In the genomic region with DNA sequence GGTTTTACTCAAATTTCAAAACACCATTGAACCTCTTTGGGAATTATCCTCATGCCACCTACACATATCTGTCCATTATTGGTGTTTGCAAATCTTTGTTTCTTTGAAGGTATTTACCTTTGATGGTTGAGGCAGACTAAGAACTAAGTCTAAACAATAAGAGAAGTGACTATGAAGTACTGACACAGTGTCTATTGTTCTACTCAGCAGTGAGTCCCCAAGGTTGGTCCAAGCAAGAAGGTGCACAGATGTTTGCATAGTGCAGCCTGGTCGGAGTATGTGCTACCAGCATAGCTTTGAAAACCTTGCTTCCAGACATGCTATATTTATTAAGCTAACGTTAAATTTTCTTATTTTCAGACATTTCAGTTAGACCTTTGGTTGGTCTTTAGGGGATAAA, we compare ENCODE assay signal across 25 cellular contexts.
"Had no signal": no experiment of that assay in that cellular context is flagged by ENCODE, and none has a peak within 500 bp of the region (broad histone marks: within the 10 kb centered on the region; RNA-seq: fewer than 3 reads in every experiment).

No MANE protein-coding gene starts in this region.

- H3K4me2 ChIP-seq: SK-N-SH had no signal

- H3K4me3 Mint-ChIP-seq: activated CD4-positive, alpha-beta memory T cell treated with anti-CD3 and anti-CD28 coated beads, Interleukin-2, amount 10 ng/mL, durations not matched to agents 7 days and 5 days; activated CD4-positive, alpha-beta T cell treated with anti-CD3 and anti-CD28 coated beads for 36 hours; activated naive CD4-positive, alpha-beta T cell treated with anti-CD3 and anti-CD28 coated beads, Interleukin-2, amount 10 ng/mL, durations not matched to agents 7 days and 5 days; activated naive CD8-positive, alpha-beta T cell treated with anti-CD3 and anti-CD28 coated beads for 36 hours; activated T-cell treated with anti-CD3 and anti-CD28 coated beads, Interleukin-2, amount 50 U/mL, for 72 hours had no signal

- H3K9me3 ChIP-seq: Peyer's patch, SJCRH30, SK-N-SH had no signal

- H3K36me3 Mint-ChIP-seq: activated naive CD4-positive, alpha-beta T cell treated with anti-CD3 and anti-CD28 coated beads, Interleukin-2, amount 10 ng/mL, durations not matched to agents 7 days and 5 days had no signal

- H3K9ac ChIP-seq: SK-N-SH had no signal

- ATAC-seq: activated CD4-positive, alpha-beta T cell treated with anti-CD3 and anti-CD28 coated beads for 36 hours; activated T-cell treated with anti-CD3 and anti-CD28 coated beads, Interleukin-2, amount 50 U/mL, for 72 hours had no signal

- H3K9me3 Mint-ChIP-seq: activated CD4-positive, alpha-beta memory T cell treated with anti-CD3 and anti-CD28 coated beads, Interleukin-2, amount 10 ng/mL, durations not matched to agents 7 days and 5 days; activated naive CD4-positive, alpha-beta T cell treated with anti-CD3 and anti-CD28 coated beads, Interleukin-2, amount 10 ng/mL, durations not matched to agents 7 days and 5 days; activated naive CD8-positive, alpha-beta T cell treated with anti-CD3 and anti-CD28 coated beads for 36 hours; activated T-cell treated with anti-CD3 and anti-CD28 coated beads, Interleukin-2, amount 50 U/mL, for 72 hours; activated T-helper 2 cell treated with anti-CD3 and anti-CD28 coated beads, Interferon-gamma antibody, Interleukin-2, Interleukin-4, amounts not matched to agents 10 μg/mL and 5 μg/mL and 100 μg/mL, durations not matched to agents 14 hours and 24 hours and 36 hours had no signal

- H3K27me3 Mint-ChIP-seq: activated CD4-positive, alpha-beta memory T cell treated with anti-CD3 and anti-CD28 coated beads, Interleukin-2, amount 10 ng/mL, durations not matched to agents 7 days and 5 days; activated naive CD4-positive, alpha-beta T cell treated with anti-CD3 and anti-CD28 coated beads, Interleukin-2, amount 10 ng/mL, durations not matched to agents 7 days and 5 days; activated naive CD8-positive, alpha-beta T cell treated with anti-CD3 and anti-CD28 coated beads for 36 hours had no signal

- H3K27me3 ChIP-seq: Peyer's patch, SJCRH30 had no signal

- H3K4me1 ChIP-seq: SJCRH30 had no signal

- H3K36me3 ChIP-seq: Peyer's patch, SJCRH30, WERI-Rb-1 had no signal

- H3K27ac Mint-ChIP-seq: activated CD4-positive, alpha-beta memory T cell treated with anti-CD3 and anti-CD28 coated beads, Interleukin-2, amount 10 ng/mL, durations not matched to agents 7 days and 5 days; activated CD4-positive, alpha-beta T cell treated with anti-CD3 and anti-CD28 coated beads for 36 hours; activated naive CD4-positive, alpha-beta T cell treated with anti-CD3 and anti-CD28 coated beads, Interleukin-2, amount 10 ng/mL, durations not matched to agents 7 days and 5 days; activated naive CD8-positive, alpha-beta T cell treated with anti-CD3 and anti-CD28 coated beads for 36 hours; activated T-cell treated with anti-CD3 and anti-CD28 coated beads, Interleukin-2, amount 50 U/mL, for 72 hours; activated T-helper 2 cell treated with anti-CD3 and anti-CD28 coated beads, Interferon-gamma antibody, Interleukin-2, Interleukin-4, amounts not matched to agents 10 μg/mL and 5 μg/mL and 100 μg/mL, durations not matched to agents 14 hours and 24 hours and 36 hours had no signal

- H3K27ac ChIP-seq: RWPE1, SJCRH30, WERI-Rb-1 had no signal

- DNase-seq: activated CD4-positive, alpha-beta memory T cell treated with anti-CD3 and anti-CD28 coated beads, Interleukin-2, amount 10 ng/mL, durations not matched to agents 7 days and 5 days; activated CD4-positive, alpha-beta T cell treated with anti-CD3 and anti-CD28 coated beads for 36 hours; activated CD4-positive, alpha-beta T cell treated with anti-CD3 and anti-CD28 coated beads, Interleukin-2, amount 50 U/mL, for 1 hour; activated CD8-positive, alpha-beta memory T cell treated with anti-CD3 and anti-CD28 coated beads, Interleukin-2, amount 50 U/mL, for 4 hours; activated gamma-delta T cell treated with Interleukin-2 at 50 U/mL for 16 hours; activated naive CD4-positive, alpha-beta T cell treated with anti-CD3 and anti-CD28 coated beads, Interleukin-2, amount 10 ng/mL, durations not matched to agents 7 days and 5 days; activated naive CD8-positive, alpha-beta T cell treated with anti-CD3 and anti-CD28 coated beads for 36 hours; activated T-cell treated with anti-CD3 and anti-CD28 coated beads, Interleukin-2, amount 50 U/mL, for 72 hours; cerebellar nuclear complex; Karpas-422; NCI-H1048; NCI-H146; NCI-H187 treated with DMSO at 0.1 percent for 48 hours; NCI-H2081 treated with DMSO at 0.1 percent for 48 hours; NCI-H446; NCI-H524 treated with DMSO at 0.1 percent for 48 hours; NK-92 treated with Interleukin-12 subunit alpha and Interleukin-12 subunit beta, amount 100 ng/mL, for 24 hours; Peyer's patch; Right ventricle myocardium superior; SJCRH30; SK-N-SH; T-helper 1 cell; WERI-Rb-1 had no signal

- H3K4me3 ChIP-seq: Peyer's patch, SJCRH30 had no signal

- H3K4me1 Mint-ChIP-seq: activated naive CD4-positive, alpha-beta T cell treated with anti-CD3 and anti-CD28 coated beads, Interleukin-2, amount 10 ng/mL, durations not matched to agents 7 days and 5 days had no signal
